In genomic region chr7:127447326-127447945, GRCh38 we compare ENCODE assay signal across 1 cellular context.
TF ChIP-seq lines count a peak whose summit lies in the region.

No MANE protein-coding gene starts in this region.

TF ChIP-seq in GM12878, 131 proteins besides CTCF, POLR2A, EP300 and RAD21 (continued from another document and continues in another):
- TF ChIP-seq PRDM15 (CRISPR knock-in tag; IDR thresholded peaks at IDR 0.05) (no peak), ZNF384 (IDR thresholded peaks at IDR 0.05; ENCODE audit: borderline replicate concordance, low read depth, low read length) (no peak), CHD4 (IDR thresholded peaks at IDR 0.05) (no peak), BHLHE40 (IDR thresholded peaks at IDR 0.05; ENCODE audit: borderline replicate concordance in 1 of 2, low read depth in 2 of 2, low read length in 1 of 2) (no peak), MXI1 (IDR thresholded peaks at IDR 0.05; ENCODE audit: low read depth, low read length) (no peak), CBX5 (IDR thresholded peaks at IDR 0.05; ENCODE audit: low read depth) (peak; percentile 84; the same call in 1 of the 2 replicates), NR2C2 (IDR thresholded peaks at IDR 0.05; ENCODE audit: borderline replicate concordance, control insufficient read depth, insufficient read length, low read depth) (no peak), IRF5 (IDR thresholded peaks at IDR 0.05; ENCODE audit: borderline replicate concordance) (no peak), FOXK2 (IDR thresholded peaks at IDR 0.05) (peak; percentile 78), NBN (IDR thresholded peaks at IDR 0.05) (0 out of 2 replicates have a peak, but pooled peaks have one; percentile 20), SRF (IDR thresholded peaks at IDR 0.05; ENCODE audit: low read depth in 2 of 2, low read length in 2 of 2) (no peak), STAT3 (IDR thresholded peaks at IDR 0.05; ENCODE audit: low read depth, low read length) (no peak), YBX1 (IDR thresholded peaks at IDR 0.05) (no peak), MEF2A (IDR thresholded peaks at IDR 0.05; ENCODE audit: insufficient read depth, low read depth, low read length) (0 out of 2 replicates have a peak, but pooled peaks have one; percentile 17), SMC3 (IDR thresholded peaks at IDR 0.05; ENCODE audit: borderline replicate concordance, low read length) (peak; percentile 71), ATF7 (IDR thresholded peaks at IDR 0.05; ENCODE audit: low read depth) (no peak), CREM (IDR thresholded peaks at IDR 0.05; ENCODE audit: low read depth) (no peak), USF1 (IDR thresholded peaks at IDR 0.05; ENCODE audit: borderline replicate concordance, extremely low read length, insufficient read depth, low read depth, low read length) (no peak), ZBED1 (IDR thresholded peaks at IDR 0.05; ENCODE audit: borderline replicate concordance) (no peak), POU2F2 (IDR thresholded peaks at IDR 0.05; ENCODE audit: borderline replicate concordance, low read depth, low read length) (no peak), HCFC1 (IDR thresholded peaks at IDR 0.05; ENCODE audit: low read length) (no peak), LARP7 (IDR thresholded peaks at IDR 0.05) (no peak), RUNX3 (IDR thresholded peaks at IDR 0.05; ENCODE audit: low read length) (peak; percentile 54), ZNF24 (IDR thresholded peaks at IDR 0.05) (no peak), TBL1XR1 (IDR thresholded peaks at IDR 0.05; ENCODE audit: low read depth, low read length) (no peak), CBX3 (IDR thresholded peaks at IDR 0.05; ENCODE audit: borderline replicate concordance, low read depth) (no peak), MLLT1 (IDR thresholded peaks at IDR 0.05) (no peak), SMAD5 (IDR thresholded peaks at IDR 0.05; ENCODE audit: low read depth) (no peak), EGR1 (IDR thresholded peaks at IDR 0.05; ENCODE audit: borderline replicate concordance in 1 of 2, low read depth in 2 of 2, low read length in 2 of 2) (no peak), PAX8 (IDR thresholded peaks at IDR 0.05) (no peak), RB1 (IDR thresholded peaks at IDR 0.05; ENCODE audit: borderline replicate concordance) (no peak; the same call in 1 of the 2 replicates), ZNF687 (IDR thresholded peaks at IDR 0.05) (no peak), CREB1 (IDR thresholded peaks at IDR 0.05; ENCODE audit: low read depth) (0 out of 2 replicates have a peak, but pooled peaks have one; percentile 24), SMARCA5 (IDR thresholded peaks at IDR 0.05) (peak; percentile 81), SREBF1 (IDR thresholded peaks at IDR 0.05; ENCODE audit: low read length) (no peak), TCF12 (IDR thresholded peaks at IDR 0.05; ENCODE audit: low read depth, low read length) (peak; percentile 69; the same call in 1 of the 2 replicates), ZBTB4 (CRISPR knock-in tag; IDR thresholded peaks at IDR 0.05) (no peak), ATF2 (IDR thresholded peaks at IDR 0.05; ENCODE audit: low read length) (no peak), SUPT20H (IDR thresholded peaks at IDR 0.05; ENCODE audit: borderline replicate concordance, control insufficient read depth, low read depth, low read length) (no peak), CHD1 (IDR thresholded peaks at IDR 0.05; ENCODE audit: low read depth, low read length) (no peak), STAT1 (conservative IDR thresholded peaks at IDR 0.05) (no peak), NRF1 (conservative IDR thresholded peaks at IDR 0.05; ENCODE audit: low read depth, low read length) (no peak), ZNF592 (IDR thresholded peaks at IDR 0.05) (no peak), TCF3 (IDR thresholded peaks at IDR 0.05; ENCODE audit: borderline replicate concordance, insufficient read depth, low read depth, low read length) (peak; percentile 39; the same call in 1 of the 2 replicates)
